31 cellular contexts compared by ENCODE assay signal in genomic region chr14:30582376-30582775, GRCh38.
"Had no signal": no experiment of that assay in that cellular context is flagged by ENCODE, and none has a peak within 500 bp of the region (broad histone marks: within the 10 kb centered on the region; RNA-seq: fewer than 3 reads in every experiment).

No MANE protein-coding gene starts in this region.

- FAIRE-seq: astrocyte, colon, endometrium, endothelial cell of umbilical vein had no signal

- H3K4me3 ChIP-seq: esophagus squamous epithelium, gastroesophageal sphincter, heart right ventricle, hepatocyte had no signal

- H3K27me3 Mint-ChIP-seq: activated CD4-positive, alpha-beta memory T cell treated with anti-CD3 and anti-CD28 coated beads for 36 hours; activated CD4-positive, alpha-beta T cell treated with anti-CD3 and anti-CD28 coated beads for 36 hours; activated CD4-positive, alpha-beta T cell treated with anti-CD3 and anti-CD28 coated beads, Interleukin-2, amount 10 ng/mL, durations not matched to agents 24 days and 14 days; activated CD8-positive, alpha-beta memory T cell treated with anti-CD3 and anti-CD28 coated beads, Interleukin-2, amount 10 ng/mL, durations not matched to agents 7 days and 5 days; activated naive CD8-positive, alpha-beta T cell had no signal

- H3K4me1 ChIP-seq: esophagus squamous epithelium, gastroesophageal sphincter had no signal

- H2AFZ ChIP-seq: hepatocyte had no signal

- H3K27ac ChIP-seq: brain microvascular endothelial cell, epithelial cell of prostate, esophagus squamous epithelium, gastroesophageal sphincter, heart right ventricle, hepatocyte had no signal

- H3K36me3 ChIP-seq: brain microvascular endothelial cell, gastroesophageal sphincter had no signal

- H3K27ac Mint-ChIP-seq: activated CD4-positive, alpha-beta memory T cell treated with anti-CD3 and anti-CD28 coated beads for 36 hours; activated CD4-positive, alpha-beta T cell treated with anti-CD3 and anti-CD28 coated beads for 36 hours; activated CD4-positive, alpha-beta T cell treated with anti-CD3 and anti-CD28 coated beads, Interleukin-2, amount 10 ng/mL, durations not matched to agents 24 days and 14 days; activated CD8-positive, alpha-beta memory T cell treated with anti-CD3 and anti-CD28 coated beads, Interleukin-2, amount 10 ng/mL, durations not matched to agents 7 days and 5 days; activated CD8-positive, alpha-beta T cell treated with anti-CD3 and anti-CD28 coated beads, Interleukin-2, amount 10 ng/mL, durations not matched to agents 7 days and 5 days; activated naive CD8-positive, alpha-beta T cell; activated T-helper 1 cell treated with anti-CD3 and anti-CD28 coated beads, Interleukin-12 subunit alpha, Interleukin-12 subunit beta, Interleukin-2, Interleukin-4 antibody, amounts not matched to agents 30 ng/mL and 10 ng/mL and 1 ng/mL, durations not matched to agents 14 hours and 24 hours and 36 hours; activated T-helper 2 cell treated with anti-CD3 and anti-CD28 coated beads, Interferon-gamma antibody, Interleukin-2, Interleukin-4, amounts not matched to agents 10 μg/mL and 5 μg/mL and 100 μg/mL, durations not matched to agents 14 hours and 24 hours and 36 hours had no signal

- H3K4me3 Mint-ChIP-seq: activated CD4-positive, alpha-beta memory T cell treated with anti-CD3 and anti-CD28 coated beads for 36 hours; activated CD4-positive, alpha-beta T cell treated with anti-CD3 and anti-CD28 coated beads for 36 hours; activated CD4-positive, alpha-beta T cell treated with anti-CD3 and anti-CD28 coated beads, Interleukin-2, amount 10 ng/mL, durations not matched to agents 24 days and 14 days; activated CD8-positive, alpha-beta memory T cell treated with anti-CD3 and anti-CD28 coated beads, Interleukin-2, amount 10 ng/mL, durations not matched to agents 7 days and 5 days; activated CD8-positive, alpha-beta T cell treated with anti-CD3 and anti-CD28 coated beads, Interleukin-2, amount 10 ng/mL, durations not matched to agents 7 days and 5 days; activated naive CD8-positive, alpha-beta T cell; activated T-helper 1 cell treated with anti-CD3 and anti-CD28 coated beads, Interleukin-12 subunit alpha, Interleukin-12 subunit beta, Interleukin-2, Interleukin-4 antibody, amounts not matched to agents 30 ng/mL and 10 ng/mL and 1 ng/mL, durations not matched to agents 14 hours and 24 hours and 36 hours had no signal

- H3K4me2 ChIP-seq: hepatocyte had no signal

- DNase-seq: activated CD4-positive, alpha-beta memory T cell treated with anti-CD3 and anti-CD28 coated beads for 36 hours; activated CD4-positive, alpha-beta T cell treated with anti-CD3 and anti-CD28 coated beads for 36 hours; activated CD4-positive, alpha-beta T cell treated with anti-CD3 and anti-CD28 coated beads, Interleukin-2, amount 10 ng/mL, durations not matched to agents 24 days and 14 days; activated CD4-positive, CD25-positive, alpha-beta regulatory T cell; activated CD4-positive, CD25-positive, alpha-beta regulatory T cell treated with anti-CD3 and anti-CD28 coated beads, Interleukin-2, amount 50 U/mL, for 72 hours; activated CD8-positive, alpha-beta memory T cell treated with anti-CD3 and anti-CD28 coated beads, Interleukin-2, amount 10 ng/mL, durations not matched to agents 7 days and 5 days; activated CD8-positive, alpha-beta memory T cell treated with anti-CD3 and anti-CD28 coated beads, Interleukin-2, amount 50 U/mL, for 4 hours; activated CD8-positive, alpha-beta T cell treated with anti-CD3 and anti-CD28 coated beads, Interleukin-2, amount 10 ng/mL, durations not matched to agents 7 days and 5 days; activated effector memory CD4-positive, alpha-beta T cell treated with anti-CD3 and anti-CD28 coated beads, Interleukin-2, amount 50 U/mL, for 16 hours; activated naive CD4-positive, alpha-beta T cell treated with anti-CD3 and anti-CD28 coated beads, Interleukin-2, amount 50 U/mL, for 16 hours; activated T-cell treated with anti-CD3 and anti-CD28 coated beads, Interleukin-2, amount 50 U/mL, for 1 hour; activated T-cell treated with anti-CD3 and anti-CD28 coated beads, Interleukin-2, amount 50 U/mL, for 48 hours; amniotic stem cell; anterior cingulate cortex; brain microvascular endothelial cell; caudate nucleus; effector CD8-positive, alpha-beta T cell; esophagus squamous epithelium; foreskin melanocyte; heart right ventricle; T-helper 2 cell had no signal

- H3K9me3 ChIP-seq: esophagus squamous epithelium, gastroesophageal sphincter had no signal

- H3K27me3 ChIP-seq: brain microvascular endothelial cell, esophagus squamous epithelium, gastroesophageal sphincter, heart right ventricle, hepatocyte had no signal
